In the genomic region with DNA sequence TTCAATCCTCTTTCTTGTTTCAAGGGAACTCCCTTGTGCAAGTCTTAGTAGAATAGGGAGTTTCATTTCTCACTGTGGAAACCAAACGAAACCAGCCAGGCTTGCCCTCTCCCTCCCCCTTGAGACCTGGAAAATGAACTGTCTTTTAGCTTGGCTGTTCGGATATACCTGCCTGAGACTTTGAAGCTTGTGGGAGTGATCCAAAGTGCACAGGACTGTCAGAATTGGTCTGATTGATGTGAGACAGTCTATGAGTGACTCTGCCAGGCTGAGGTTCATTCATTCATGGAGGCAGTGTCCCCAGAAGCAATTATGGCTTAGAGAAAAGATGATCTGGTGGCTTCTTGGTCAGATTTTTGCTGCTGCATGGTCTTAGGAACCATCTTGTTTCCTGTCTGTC, we compare ENCODE assay signal across 2 cellular contexts.
TF ChIP-seq lines count a peak whose summit lies in the region.

No MANE protein-coding gene starts in this region.

TF ChIP-seq in HepG2, 621 proteins besides CTCF, POLR2A, EP300 and RAD21 (continued from another document):
- TF ChIP-seq, protein P1, sequence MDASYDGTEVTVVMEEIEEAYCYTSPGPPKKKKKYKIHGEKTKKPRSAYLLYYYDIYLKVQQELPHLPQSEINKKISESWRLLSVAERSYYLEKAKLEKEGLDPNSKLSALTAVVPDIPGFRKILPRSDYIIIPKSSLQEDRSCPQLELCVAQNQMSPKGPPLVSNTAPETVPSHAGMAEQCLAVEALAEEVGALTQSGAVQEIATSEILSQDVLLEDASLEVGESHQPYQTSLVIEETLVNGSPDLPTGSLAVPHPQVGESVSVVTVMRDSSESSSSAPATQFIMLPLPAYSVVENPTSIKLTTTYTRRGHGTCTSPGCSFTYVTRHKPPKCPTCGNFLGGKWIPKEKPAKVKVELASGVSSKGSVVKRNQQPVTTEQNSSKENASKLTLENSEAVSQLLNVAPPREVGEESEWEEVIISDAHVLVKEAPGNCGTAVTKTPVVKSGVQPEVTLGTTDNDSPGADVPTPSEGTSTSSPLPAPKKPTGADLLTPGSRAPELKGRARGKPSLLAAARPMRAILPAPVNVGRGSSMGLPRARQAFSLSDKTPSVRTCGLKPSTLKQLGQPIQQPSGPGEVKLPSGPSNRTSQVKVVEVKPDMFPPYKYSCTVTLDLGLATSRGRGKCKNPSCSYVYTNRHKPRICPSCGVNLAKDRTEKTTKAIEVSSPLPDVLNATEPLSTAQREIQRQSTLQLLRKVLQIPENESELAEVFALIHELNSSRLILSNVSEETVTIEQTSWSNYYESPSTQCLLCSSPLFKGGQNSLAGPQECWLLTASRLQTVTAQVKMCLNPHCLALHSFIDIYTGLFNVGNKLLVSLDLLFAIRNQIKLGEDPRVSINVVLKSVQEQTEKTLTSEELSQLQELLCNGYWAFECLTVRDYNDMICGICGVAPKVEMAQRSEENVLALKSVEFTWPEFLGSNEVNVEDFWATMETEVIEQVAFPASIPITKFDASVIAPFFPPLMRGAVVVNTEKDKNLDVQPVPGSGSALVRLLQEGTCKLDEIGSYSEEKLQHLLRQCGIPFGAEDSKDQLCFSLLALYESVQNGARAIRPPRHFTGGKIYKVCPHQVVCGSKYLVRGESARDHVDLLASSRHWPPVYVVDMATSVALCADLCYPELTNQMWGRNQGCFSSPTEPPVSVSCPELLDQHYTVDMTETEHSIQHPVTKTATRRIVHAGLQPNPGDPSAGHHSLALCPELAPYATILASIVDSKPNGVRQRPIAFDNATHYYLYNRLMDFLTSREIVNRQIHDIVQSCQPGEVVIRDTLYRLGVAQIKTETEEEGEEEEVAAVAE (CRISPR knock-in tag; IDR thresholded peaks at IDR 0.05; ENCODE audit: borderline replicate concordance), result no peak
- no peak for TF ChIP-seq ZNF607 (CRISPR knock-in tag; IDR thresholded peaks at IDR 0.05; ENCODE audit: borderline replicate concordance)
- TF ChIP-seq ATM (IDR thresholded peaks at IDR 0.05; ENCODE audit: borderline replicate concordance), result no peak
- TF ChIP-seq ZNF629 (CRISPR knock-in tag; conservative IDR thresholded peaks at IDR 0.05), result no peak
- no peak for TF ChIP-seq ZBTB8A (CRISPR knock-in tag; IDR thresholded peaks at IDR 0.05; ENCODE audit: borderline replicate concordance, low read depth)
- TF ChIP-seq REL (CRISPR knock-in tag; conservative IDR thresholded peaks at IDR 0.05), result no peak
- no peak for TF ChIP-seq ZMYM2 (CRISPR knock-in tag; IDR thresholded peaks at IDR 0.05)
- TF ChIP-seq, protein P2, sequence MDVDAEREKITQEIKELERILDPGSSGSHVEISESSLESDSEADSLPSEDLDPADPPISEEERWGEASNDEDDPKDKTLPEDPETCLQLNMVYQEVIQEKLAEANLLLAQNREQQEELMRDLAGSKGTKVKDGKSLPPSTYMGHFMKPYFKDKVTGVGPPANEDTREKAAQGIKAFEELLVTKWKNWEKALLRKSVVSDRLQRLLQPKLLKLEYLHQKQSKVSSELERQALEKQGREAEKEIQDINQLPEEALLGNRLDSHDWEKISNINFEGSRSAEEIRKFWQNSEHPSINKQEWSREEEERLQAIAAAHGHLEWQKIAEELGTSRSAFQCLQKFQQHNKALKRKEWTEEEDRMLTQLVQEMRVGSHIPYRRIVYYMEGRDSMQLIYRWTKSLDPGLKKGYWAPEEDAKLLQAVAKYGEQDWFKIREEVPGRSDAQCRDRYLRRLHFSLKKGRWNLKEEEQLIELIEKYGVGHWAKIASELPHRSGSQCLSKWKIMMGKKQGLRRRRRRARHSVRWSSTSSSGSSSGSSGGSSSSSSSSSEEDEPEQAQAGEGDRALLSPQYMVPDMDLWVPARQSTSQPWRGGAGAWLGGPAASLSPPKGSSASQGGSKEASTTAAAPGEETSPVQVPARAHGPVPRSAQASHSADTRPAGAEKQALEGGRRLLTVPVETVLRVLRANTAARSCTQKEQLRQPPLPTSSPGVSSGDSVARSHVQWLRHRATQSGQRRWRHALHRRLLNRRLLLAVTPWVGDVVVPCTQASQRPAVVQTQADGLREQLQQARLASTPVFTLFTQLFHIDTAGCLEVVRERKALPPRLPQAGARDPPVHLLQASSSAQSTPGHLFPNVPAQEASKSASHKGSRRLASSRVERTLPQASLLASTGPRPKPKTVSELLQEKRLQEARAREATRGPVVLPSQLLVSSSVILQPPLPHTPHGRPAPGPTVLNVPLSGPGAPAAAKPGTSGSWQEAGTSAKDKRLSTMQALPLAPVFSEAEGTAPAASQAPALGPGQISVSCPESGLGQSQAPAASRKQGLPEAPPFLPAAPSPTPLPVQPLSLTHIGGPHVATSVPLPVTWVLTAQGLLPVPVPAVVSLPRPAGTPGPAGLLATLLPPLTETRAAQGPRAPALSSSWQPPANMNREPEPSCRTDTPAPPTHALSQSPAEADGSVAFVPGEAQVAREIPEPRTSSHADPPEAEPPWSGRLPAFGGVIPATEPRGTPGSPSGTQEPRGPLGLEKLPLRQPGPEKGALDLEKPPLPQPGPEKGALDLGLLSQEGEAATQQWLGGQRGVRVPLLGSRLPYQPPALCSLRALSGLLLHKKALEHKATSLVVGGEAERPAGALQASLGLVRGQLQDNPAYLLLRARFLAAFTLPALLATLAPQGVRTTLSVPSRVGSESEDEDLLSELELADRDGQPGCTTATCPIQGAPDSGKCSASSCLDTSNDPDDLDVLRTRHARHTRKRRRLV (CRISPR knock-in tag; IDR thresholded peaks at IDR 0.05), result no peak

TF ChIP-seq in GM12878, 131 proteins besides CTCF, POLR2A, EP300 and RAD21 (continued from another document):
- TF ChIP-seq, protein P3, sequence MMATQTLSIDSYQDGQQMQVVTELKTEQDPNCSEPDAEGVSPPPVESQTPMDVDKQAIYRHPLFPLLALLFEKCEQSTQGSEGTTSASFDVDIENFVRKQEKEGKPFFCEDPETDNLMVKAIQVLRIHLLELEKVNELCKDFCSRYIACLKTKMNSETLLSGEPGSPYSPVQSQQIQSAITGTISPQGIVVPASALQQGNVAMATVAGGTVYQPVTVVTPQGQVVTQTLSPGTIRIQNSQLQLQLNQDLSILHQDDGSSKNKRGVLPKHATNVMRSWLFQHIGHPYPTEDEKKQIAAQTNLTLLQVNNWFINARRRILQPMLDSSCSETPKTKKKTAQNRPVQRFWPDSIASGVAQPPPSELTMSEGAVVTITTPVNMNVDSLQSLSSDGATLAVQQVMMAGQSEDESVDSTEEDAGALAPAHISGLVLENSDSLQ (IDR thresholded peaks at IDR 0.05), result peak; percentile 61; the same call in 1 of the 2 replicates
- TF ChIP-seq, protein P4, sequence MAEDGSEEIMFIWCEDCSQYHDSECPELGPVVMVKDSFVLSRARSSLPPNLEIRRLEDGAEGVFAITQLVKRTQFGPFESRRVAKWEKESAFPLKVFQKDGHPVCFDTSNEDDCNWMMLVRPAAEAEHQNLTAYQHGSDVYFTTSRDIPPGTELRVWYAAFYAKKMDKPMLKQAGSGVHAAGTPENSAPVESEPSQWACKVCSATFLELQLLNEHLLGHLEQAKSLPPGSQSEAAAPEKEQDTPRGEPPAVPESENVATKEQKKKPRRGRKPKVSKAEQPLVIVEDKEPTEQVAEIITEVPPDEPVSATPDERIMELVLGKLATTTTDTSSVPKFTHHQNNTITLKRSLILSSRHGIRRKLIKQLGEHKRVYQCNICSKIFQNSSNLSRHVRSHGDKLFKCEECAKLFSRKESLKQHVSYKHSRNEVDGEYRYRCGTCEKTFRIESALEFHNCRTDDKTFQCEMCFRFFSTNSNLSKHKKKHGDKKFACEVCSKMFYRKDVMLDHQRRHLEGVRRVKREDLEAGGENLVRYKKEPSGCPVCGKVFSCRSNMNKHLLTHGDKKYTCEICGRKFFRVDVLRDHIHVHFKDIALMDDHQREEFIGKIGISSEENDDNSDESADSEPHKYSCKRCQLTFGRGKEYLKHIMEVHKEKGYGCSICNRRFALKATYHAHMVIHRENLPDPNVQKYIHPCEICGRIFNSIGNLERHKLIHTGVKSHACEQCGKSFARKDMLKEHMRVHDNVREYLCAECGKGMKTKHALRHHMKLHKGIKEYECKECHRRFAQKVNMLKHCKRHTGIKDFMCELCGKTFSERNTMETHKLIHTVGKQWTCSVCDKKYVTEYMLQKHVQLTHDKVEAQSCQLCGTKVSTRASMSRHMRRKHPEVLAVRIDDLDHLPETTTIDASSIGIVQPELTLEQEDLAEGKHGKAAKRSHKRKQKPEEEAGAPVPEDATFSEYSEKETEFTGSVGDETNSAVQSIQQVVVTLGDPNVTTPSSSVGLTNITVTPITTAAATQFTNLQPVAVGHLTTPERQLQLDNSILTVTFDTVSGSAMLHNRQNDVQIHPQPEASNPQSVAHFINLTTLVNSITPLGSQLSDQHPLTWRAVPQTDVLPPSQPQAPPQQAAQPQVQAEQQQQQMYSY (CRISPR knock-in tag; IDR thresholded peaks at IDR 0.05), result no peak
- TF ChIP-seq SREBF1 (IDR thresholded peaks at IDR 0.05; ENCODE audit: low read length) (no peak), ZNF384 (IDR thresholded peaks at IDR 0.05; ENCODE audit: borderline replicate concordance, low read depth, low read length) (no peak), POU2F2 (IDR thresholded peaks at IDR 0.05; ENCODE audit: borderline replicate concordance, low read depth, low read length) (no peak), JUND (IDR thresholded peaks at IDR 0.05; ENCODE audit: low read depth, low read length) (no peak), EED (IDR thresholded peaks at IDR 0.05; ENCODE audit: low read depth) (peak; percentile 55; the same call in 1 of the 2 replicates), IKZF1 (conservative IDR thresholded peaks at IDR 0.05) (peak; percentile 42; the same call in 1 of the 2 replicates), KLF5 (IDR thresholded peaks at IDR 0.05; ENCODE audit: partially characterized antibody) (no peak), CHD4 (IDR thresholded peaks at IDR 0.05) (no peak), NBN (IDR thresholded peaks at IDR 0.05) (no peak), NR2F1 (conservative IDR thresholded peaks at IDR 0.05) (no peak), BACH1 (IDR thresholded peaks at IDR 0.05; ENCODE audit: borderline replicate concordance) (no peak), ETV6 (conservative IDR thresholded peaks at IDR 0.05 in 1 of 2, IDR thresholded peaks at IDR 0.05 in 1 of 2; ENCODE audit: borderline replicate concordance in 1 of 2, low read depth in 1 of 2) (no peak), ATF7 (IDR thresholded peaks at IDR 0.05; ENCODE audit: low read depth) (no peak), PML (IDR thresholded peaks at IDR 0.05; ENCODE audit: low read length) (no peak), NFYA (IDR thresholded peaks at IDR 0.05; ENCODE audit: borderline replicate concordance, low read depth, low read length) (no peak), NRF1 (conservative IDR thresholded peaks at IDR 0.05; ENCODE audit: low read depth, low read length) (no peak), RUNX3 (IDR thresholded peaks at IDR 0.05; ENCODE audit: low read length) (no peak), TBL1XR1 (IDR thresholded peaks at IDR 0.05; ENCODE audit: low read depth, low read length) (no peak), IKZF2 (IDR thresholded peaks at IDR 0.05) (peak; percentile 24 to 40; a peak in 2 of 4 replicates)
- TF ChIP-seq, protein P5, sequence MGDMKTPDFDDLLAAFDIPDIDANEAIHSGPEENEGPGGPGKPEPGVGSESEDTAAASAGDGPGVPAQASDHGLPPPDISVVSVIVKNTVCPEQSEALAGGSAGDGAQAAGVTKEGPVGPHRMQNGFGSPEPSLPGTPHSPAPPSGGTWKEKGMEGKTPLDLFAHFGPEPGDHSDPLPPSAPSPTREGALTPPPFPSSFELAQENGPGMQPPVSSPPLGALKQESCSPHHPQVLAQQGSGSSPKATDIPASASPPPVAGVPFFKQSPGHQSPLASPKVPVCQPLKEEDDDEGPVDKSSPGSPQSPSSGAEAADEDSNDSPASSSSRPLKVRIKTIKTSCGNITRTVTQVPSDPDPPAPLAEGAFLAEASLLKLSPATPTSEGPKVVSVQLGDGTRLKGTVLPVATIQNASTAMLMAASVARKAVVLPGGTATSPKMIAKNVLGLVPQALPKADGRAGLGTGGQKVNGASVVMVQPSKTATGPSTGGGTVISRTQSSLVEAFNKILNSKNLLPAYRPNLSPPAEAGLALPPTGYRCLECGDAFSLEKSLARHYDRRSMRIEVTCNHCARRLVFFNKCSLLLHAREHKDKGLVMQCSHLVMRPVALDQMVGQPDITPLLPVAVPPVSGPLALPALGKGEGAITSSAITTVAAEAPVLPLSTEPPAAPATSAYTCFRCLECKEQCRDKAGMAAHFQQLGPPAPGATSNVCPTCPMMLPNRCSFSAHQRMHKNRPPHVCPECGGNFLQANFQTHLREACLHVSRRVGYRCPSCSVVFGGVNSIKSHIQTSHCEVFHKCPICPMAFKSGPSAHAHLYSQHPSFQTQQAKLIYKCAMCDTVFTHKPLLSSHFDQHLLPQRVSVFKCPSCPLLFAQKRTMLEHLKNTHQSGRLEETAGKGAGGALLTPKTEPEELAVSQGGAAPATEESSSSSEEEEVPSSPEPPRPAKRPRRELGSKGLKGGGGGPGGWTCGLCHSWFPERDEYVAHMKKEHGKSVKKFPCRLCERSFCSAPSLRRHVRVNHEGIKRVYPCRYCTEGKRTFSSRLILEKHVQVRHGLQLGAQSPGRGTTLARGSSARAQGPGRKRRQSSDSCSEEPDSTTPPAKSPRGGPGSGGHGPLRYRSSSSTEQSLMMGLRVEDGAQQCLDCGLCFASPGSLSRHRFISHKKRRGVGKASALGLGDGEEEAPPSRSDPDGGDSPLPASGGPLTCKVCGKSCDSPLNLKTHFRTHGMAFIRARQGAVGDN (IDR thresholded peaks at IDR 0.05), result no peak
- TF ChIP-seq, protein P6, sequence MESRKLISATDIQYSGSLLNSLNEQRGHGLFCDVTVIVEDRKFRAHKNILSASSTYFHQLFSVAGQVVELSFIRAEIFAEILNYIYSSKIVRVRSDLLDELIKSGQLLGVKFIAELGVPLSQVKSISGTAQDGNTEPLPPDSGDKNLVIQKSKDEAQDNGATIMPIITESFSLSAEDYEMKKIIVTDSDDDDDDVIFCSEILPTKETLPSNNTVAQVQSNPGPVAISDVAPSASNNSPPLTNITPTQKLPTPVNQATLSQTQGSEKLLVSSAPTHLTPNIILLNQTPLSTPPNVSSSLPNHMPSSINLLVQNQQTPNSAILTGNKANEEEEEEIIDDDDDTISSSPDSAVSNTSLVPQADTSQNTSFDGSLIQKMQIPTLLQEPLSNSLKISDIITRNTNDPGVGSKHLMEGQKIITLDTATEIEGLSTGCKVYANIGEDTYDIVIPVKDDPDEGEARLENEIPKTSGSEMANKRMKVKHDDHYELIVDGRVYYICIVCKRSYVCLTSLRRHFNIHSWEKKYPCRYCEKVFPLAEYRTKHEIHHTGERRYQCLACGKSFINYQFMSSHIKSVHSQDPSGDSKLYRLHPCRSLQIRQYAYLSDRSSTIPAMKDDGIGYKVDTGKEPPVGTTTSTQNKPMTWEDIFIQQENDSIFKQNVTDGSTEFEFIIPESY (IDR thresholded peaks at IDR 0.05), result no peak
TF ChIP-seq in GM12878: peak in this region for 4.
